8 cellular contexts compared by ENCODE assay signal in genomic region chr3:196042673-196043072, GRCh38.
"Had no signal": no experiment of that assay in that cellular context is flagged by ENCODE, and none has a peak within 500 bp of the region (broad histone marks: within the 10 kb centered on the region; RNA-seq: fewer than 3 reads in every experiment).

No MANE protein-coding gene starts in this region.

- FAIRE-seq: K562 had no signal

- H2AFZ ChIP-seq: GM23338 had no signal

- H3K27ac ChIP-seq: HL-60 had no signal

- DNase-seq: H9, HCEC 1CT, HFFc6, Kasumi-1, KG1 had no signal

- ATAC-seq: GM23338, K562 had no signal

- H3K4me2 ChIP-seq: GM23338 had no signal

- H3K4me3 ChIP-seq: GM23338, K562 had no signal
